In genomic region chr12:48812389-48812788, GRCh38 we compare ENCODE assay signal across 1 cellular context.
TF ChIP-seq lines count a peak whose summit lies in the region.

No MANE protein-coding gene starts in this region.

TF ChIP-seq in WTC11, 78 proteins besides CTCF, POLR2A, EP300 and RAD21 (continued from another document):
- TF ChIP-seq FOXP4 (CRISPR knock-in tag; IDR thresholded peaks at IDR 0.05) (no peak), EMX1 (CRISPR knock-in tag; IDR thresholded peaks at IDR 0.05) (no peak), ZBTB43 (CRISPR knock-in tag; IDR thresholded peaks at IDR 0.05) (no peak), SP1 (CRISPR knock-in tag; conservative IDR thresholded peaks at IDR 0.05) (no peak), JUN (CRISPR knock-in tag; IDR thresholded peaks at IDR 0.05) (no peak), PRDM15 (CRISPR knock-in tag; IDR thresholded peaks at IDR 0.05) (no peak), FOXP1 (CRISPR knock-in tag; IDR thresholded peaks at IDR 0.05; ENCODE audit: borderline replicate concordance) (no peak), NFE2L1 (CRISPR knock-in tag; IDR thresholded peaks at IDR 0.05) (no peak), ZNF532 (CRISPR knock-in tag; IDR thresholded peaks at IDR 0.05; ENCODE audit: borderline replicate concordance) (no peak)
